18 cellular contexts compared by ENCODE assay signal in genomic region chr20:32077192-32077591, GRCh38. TPM values are rescaled to one million over a fixed set of nuclear protein-coding genes. Genes with fewer than 3 reads are reported as not detected.
DNase-seq lines count a peak whose midpoint lies in the region; ATAC-seq, FAIRE-seq and TF ChIP-seq lines count a peak whose summit lies in the region.
"Had no signal": no experiment of that assay in that cellular context is flagged by ENCODE, and none has a peak within 500 bp of the region (broad histone marks: within the 10 kb centered on the region; RNA-seq: fewer than 3 reads in every experiment).

No MANE protein-coding gene starts in this region.

- H4K20me1 ChIP-seq in K562 (replicated peaks; ENCODE audit: control insufficient read depth, insufficient read depth, low read length), result no peaks in the 10 kb centered on the region

- no peak overlapping the region for H3K4me2 ChIP-seq in K562 (ENCODE audit: insufficient read depth, low read length)

- H3K36me3 ChIP-seq in K562 (ENCODE audit: control insufficient read depth, insufficient read depth, low read length) (no peaks in the 10 kb centered on the region), heart left ventricle (peaks cover 0 to 74% (median 0%) of the 10 kb centered on the region in 9 donors)

- H3K27me3 Mint-ChIP-seq in CD14-positive monocyte (ENCODE audit: low read depth in 3 of 3), result peaks cover 0 to 2% (median 0%) of the 10 kb centered on the region in 3 donors

- H3K4me3 ChIP-seq in NB4 (ENCODE audit: low read depth, low read length) (no peak overlapping the region), K562 (no peak overlapping the region), heart left ventricle (no peak overlapping the region)

- TF ChIP-seq POLR2A in NB4 (IDR thresholded peaks at IDR 0.05; ENCODE audit: extremely low read depth, insufficient read length), result no peak
- no peak for TF ChIP-seq POLR2A in K562 (conservative IDR thresholded peaks at IDR 0.05)
- no peak for TF ChIP-seq POLR2A in heart left ventricle (IDR thresholded peaks at IDR 0.05)

- in situ Hi-C loops in K562 (cut with MboI), result no loop called here

- BruUV-seq in K562 (replicated peaks; lab: Mats Ljungman, UMichigan), result no TSS peak

- no peak overlapping the region for H2AFZ ChIP-seq in K562 (ENCODE audit: low read depth, low read length)

- H3K27ac ChIP-seq in K562 (ENCODE audit: extremely low read depth, low read depth, low read length), result no peak overlapping the region
- H3K27ac ChIP-seq in heart left ventricle, result no peak overlapping the region

- no peaks in the 10 kb centered on the region for H3K79me2 ChIP-seq in K562 (ENCODE audit: control insufficient read depth, insufficient read depth, low read length)

- peaks cover 93 to 100% of the 10 kb centered on the region in 2 donors for H3K36me3 Mint-ChIP-seq in CD14-positive monocyte

- H3K9ac ChIP-seq in K562 (ENCODE audit: insufficient read depth in 1 of 2, low read depth in 2 of 2, low read length in 2 of 2), result no peak overlapping the region

- no peaks in the 10 kb centered on the region for H3K9me3 Mint-ChIP-seq in CD14-positive monocyte
- H3K9me3 Mint-ChIP-seq: CD4-positive, alpha-beta T cell had no signal

- H3K27me3 ChIP-seq in K562 (ENCODE audit: control insufficient read depth in 2 of 2, insufficient read depth in 2 of 2, low read length in 2 of 2), result peaks cover 30 to 55% of the 10 kb centered on the region in 2 experiments
- peaks cover 0 to 3% (median 0%) of the 10 kb centered on the region in 9 donors for H3K27me3 ChIP-seq in heart left ventricle

- 1% methylated on average over 4 of the region's 4 CpGs for WGBS in K562 (ENCODE audit: insufficient coverage, low coverage, missing lambda C conversion rate)
- 61 to 70% (median 65%) methylated on average over 4 of the region's 4 CpGs for WGBS in heart left ventricle, 4 donors

- FAIRE-seq in K562 (lab: Jason Lieb, UNC), result peak; percentile 42

- TF ChIP-seq EP300 in K562 (IDR thresholded peaks at IDR 0.05; ENCODE audit: low read length), result no peak

- TF ChIP-seq CTCF in CD14-positive monocyte (IDR thresholded peaks at IDR 0.05), result no peak
- no peak for TF ChIP-seq CTCF in NB4 (IDR thresholded peaks at IDR 0.05; ENCODE audit: low read depth, low read length)
- no peak for TF ChIP-seq CTCF in K562 (IDR thresholded peaks at IDR 0.05 in 2 of 3, conservative IDR thresholded peaks at IDR 0.05 in 1 of 3; ENCODE audit: insufficient read depth in 2 of 3, low read depth in 1 of 3, low read length in 3 of 3)
- no peak for TF ChIP-seq CTCF in heart left ventricle (IDR thresholded peaks at IDR 0.05)

- POLR2A ChIA-PET in K562 (lab: Yijun Ruan, JAX), result interaction anchor here (0.6 kb wide), 1 partner anchor 113 kb away, joined by 3 read pairs; no protein-coding TSS in a partner anchor

- no peak overlapping the region for H3K4me3 Mint-ChIP-seq in CD14-positive monocyte
- H3K4me3 Mint-ChIP-seq: CD4-positive, alpha-beta T cell had no signal

- DNase-seq in CD14-positive monocyte (ENCODE audit: low spot score), result no peak
- peak; percentile 22 for DNase-seq in NB4 (ENCODE audit: low read depth)
- no peak for DNase-seq in K562 (ENCODE audit: extremely low read depth in 1 of 4, low spot score in 3 of 4)
- peak; percentile 50 for DNase-seq in pons (ENCODE audit: low spot score)
- no peak for DNase-seq in stimulated activated CD4-positive, alpha-beta T cell treated with anti-CD3 and anti-CD28 coated beads, Interleukin-4, amount 100 ng/mL, for 1 hour
- no peak for DNase-seq in heart left ventricle
- DNase-seq: CD4-positive, alpha-beta T cell; DMS53; H7; IMR-90; NCI-H1048; NCI-H2081 treated with DMSO at 0.1 percent for 48 hours; NCI-H510A treated with DMSO at 0.1 percent for 48 hours had no signal

- TF ChIP-seq RAD21 in K562 (CRISPR knock-in tag; conservative IDR thresholded peaks at IDR 0.05 in 1 of 2, IDR thresholded peaks at IDR 0.05 in 1 of 2), result no peak

- intact Hi-C loops in CD14-positive monocyte (cut with micrococcal nuclease), result no loop called here
- intact Hi-C loops in K562 (cut with micrococcal nuclease), result no loop called here
- intact Hi-C loops in heart left ventricle (cut with DNase I), result loop anchor here in 1 of 10 donors (10.0 kb wide), 1 partner anchor 58 kb away; no protein-coding TSS in a partner anchor

- ATAC-seq in K562, result no peak
- no peak for ATAC-seq in HG02973 (IDR thresholded peaks at IDR 0.05; ENCODE audit: unreplicated experiment)
- ATAC-seq in heart left ventricle, result no peak
- ATAC-seq: Panc1 had no signal

- no peaks in the 10 kb centered on the region; a peak in 1 of 5 replicates for H3K4me1 ChIP-seq in K562 (replicated peaks in 1 of 2; ENCODE audit: control insufficient read depth in 2 of 2, insufficient read depth in 2 of 2, low read length in 2 of 2)
- peaks cover 0 to 12% (median 0%) of the 10 kb centered on the region in 12 donors for H3K4me1 ChIP-seq in heart left ventricle

- H3K9me1 ChIP-seq in K562 (ENCODE audit: control insufficient read depth, insufficient read depth, low read length), result no peaks in the 10 kb centered on the region

- CTCF ChIA-PET in K562 (lab: Yijun Ruan, JAX; ENCODE audit: low intra/inter-chr PET ratio), result no interaction called here

- H3K4me1 Mint-ChIP-seq in CD14-positive monocyte, result peaks cover 48% of the 10 kb centered on the region

- H3K27ac Mint-ChIP-seq in CD14-positive monocyte, result peak overlapping the region; percentile 52 to 90 (median 81)
- H3K27ac Mint-ChIP-seq: CD4-positive, alpha-beta T cell had no signal

- H3K9me3 ChIP-seq in K562 (replicated peaks; ENCODE audit: control insufficient read depth, insufficient read depth, low read depth, low read length) (no peaks in the 10 kb centered on the region), heart left ventricle (no peaks in the 10 kb centered on the region)

TF ChIP-seq in K562, 482 proteins besides CTCF, POLR2A, EP300 and RAD21:
- TF ChIP-seq SAFB (IDR thresholded peaks at IDR 0.05; ENCODE audit: borderline replicate concordance, low read depth, low read length), result no peak
- 0 out of 2 replicates have a peak, but pooled peaks have one; percentile 29 for TF ChIP-seq SPI1 (IDR thresholded peaks at IDR 0.05; ENCODE audit: borderline replicate concordance, low read depth, low read length)
- peak; percentile 78; the same call in 1 of the 2 replicates for TF ChIP-seq ZNF263 (CRISPR knock-in tag; IDR thresholded peaks at IDR 0.05; ENCODE audit: borderline replicate concordance)
- TF ChIP-seq ZBTB26 (CRISPR knock-in tag; IDR thresholded peaks at IDR 0.05), result 0 out of 2 replicates have a peak, but pooled peaks have one; percentile 26

RNA-seq across cellular contexts. Expression of gene HCK, which starts 25.1 kb away (rescaled TPM):
- polyA plus RNA-seq in CD14-positive monocyte (100 to 1,000 TPM; 526 to 688 TPM), K562 (2011; rRNA removed) (0.04 TPM in 1 of 2 replicates, not detected in the other), K562 (2014; fragmentation: Illumina TruSeq; extraction: Trizol) (not detected in 2 replicates), K562 (2014; fragmentation: Nextera tagmentation; extraction: Ambion mirVana) (not detected), K562 (2014; rRNA removed) (0.09 TPM in 1 of 2 replicates, not detected in the other), heart left ventricle (1 to 10 TPM; 1.4 to 3.7 TPM)
- total RNA-seq in K562 (2011; cell fraction: chromatin; rRNA removed; ENCODE audit: low replicate concordance), result not detected in 2 replicates
- not detected in 2 replicates for total RNA-seq in K562 (2011; cell fraction: nucleolus; rRNA removed)
- not detected in 2 replicates for total RNA-seq in K562 (2011; cell fraction: nucleoplasm; rRNA removed)
- total RNA-seq in K562 (2014; rRNA removed) (0.27 TPM in 1 of 2 replicates, not detected in the other), K562 (2014; rRNA removed; fragmentation: Illumina TruSeq; extraction: Trizol) (not detected in 2 replicates), K562 (2015; rRNA removed; fragmentation: Illumina TruSeq; extraction: Trizol) (0.38 and 0.51 TPM in 2 replicates), K562 (2021) (not detected in 2 replicates), heart left ventricle (10 to 100 TPM in 2 of 9 donors, 1 to 10 TPM in 7; 2.0 to 52.0 (median 4.5) TPM)
- 0.01 and 0.07 TPM in 2 replicates for polyA plus RNA-seq in K562 (2011; cell fraction: cytosol; rRNA removed)
- not detected in 2 replicates for polyA plus RNA-seq in K562 (2011; cell fraction: nucleus; rRNA removed)
- 0.13 and 0.50 TPM in 2 replicates for polyA plus RNA-seq in K562 (2012)
- 0.18 TPM in 1 of 2 replicates, not detected in the other for polyA minus RNA-seq in K562 (2011; rRNA and poly(A)+ RNA removed)
- not detected in 2 replicates for polyA minus RNA-seq in K562 (2011; cell fraction: cytosol; rRNA and poly(A)+ RNA removed)
- polyA minus RNA-seq in K562 (2011; cell fraction: nucleus; rRNA and poly(A)+ RNA removed), result not detected in 2 replicates
- total RNA-seq: A673, HT-29, IMR-90, SK-MEL-5 had no signal
- polyA plus RNA-seq: IMR-90 had no signal

RNA-seq across cellular contexts. Expression of gene TM9SF4, which starts 32.3 kb away (rescaled TPM):
- polyA plus RNA-seq in CD14-positive monocyte (10 to 100 TPM; 49.7 to 78.5 TPM), K562 (2011; rRNA removed) (39.7 and 54.8 TPM in 2 replicates), K562 (2014; fragmentation: Illumina TruSeq; extraction: Trizol) (41.0 and 46.3 TPM in 2 replicates), K562 (2014; fragmentation: Nextera tagmentation; extraction: Ambion mirVana) (10 to 100 TPM; 15.9 to 20.2 TPM), K562 (2014; rRNA removed) (26.9 and 30.2 TPM in 2 replicates), heart left ventricle (10 to 100 TPM; 15.7 to 23.5 TPM)
- total RNA-seq in K562 (2011; cell fraction: chromatin; rRNA removed; ENCODE audit: low replicate concordance), result 78.5 and 135 TPM in 2 replicates
- total RNA-seq in K562 (2011; cell fraction: nucleolus; rRNA removed), result 130 and 142 TPM in 2 replicates
- total RNA-seq in K562 (2011; cell fraction: nucleoplasm; rRNA removed), result 113 and 145 TPM in 2 replicates
- total RNA-seq in K562 (2014; rRNA removed) (14.5 and 22.1 TPM in 2 replicates), K562 (2014; rRNA removed; fragmentation: Illumina TruSeq; extraction: Trizol) (19.7 and 20.9 TPM in 2 replicates), K562 (2015; rRNA removed; fragmentation: Illumina TruSeq; extraction: Trizol) (25.6 and 29.2 TPM in 2 replicates), K562 (2021) (35.0 and 37.9 TPM in 2 replicates), heart left ventricle (10 to 100 TPM; 25.6 to 37.9 (median 30.0) TPM)
- polyA plus RNA-seq in K562 (2011; cell fraction: cytosol; rRNA removed), result 46.2 and 53.5 TPM in 2 replicates
- polyA plus RNA-seq in K562 (2011; cell fraction: nucleus; rRNA removed), result 53.7 and 73.9 TPM in 2 replicates
- polyA plus RNA-seq in K562 (2012), result 30.7 and 40.9 TPM in 2 replicates
- 45.1 and 50.0 TPM in 2 replicates for polyA minus RNA-seq in K562 (2011; rRNA and poly(A)+ RNA removed)
- polyA minus RNA-seq in K562 (2011; cell fraction: cytosol; rRNA and poly(A)+ RNA removed), result 38.8 and 51.2 TPM in 2 replicates
- polyA minus RNA-seq in K562 (2011; cell fraction: nucleus; rRNA and poly(A)+ RNA removed), result 41.9 and 70.4 TPM in 2 replicates

Comparison
In these comparisons a context has a peak if more than half of its experiments do, and no peak if none do; other contexts are left out.
1. DNase-seq: peak in NB4 (single experiment) and pons (single experiment); none in CD14-positive monocyte (single experiment), K562 (0 of 4), stimulated activated CD4-positive, alpha-beta T cell treated with anti-CD3 and anti-CD28 coated beads, Interleukin-4, amount 100 ng/mL, for 1 hour (single experiment) and heart left ventricle (0 of 5).
2. RNA of gene HCK, which starts 25.1 kb away (polyA plus RNA-seq): 526 to 688 TPM in CD14-positive monocyte; 1.4 to 3.7 TPM in heart left ventricle and 0.01 to 0.50 TPM in K562; every median in the first group is over 100 times any median in the second.